Comparison of ENCODE assay signal across 1 cellular context in genomic region chr6:2858678-2859324, GRCh38.
TF ChIP-seq lines count a peak whose summit lies in the region.

No MANE protein-coding gene starts in this region.

TF ChIP-seq in K562, 482 proteins besides CTCF, POLR2A, EP300 and RAD21 (continued from another document and continues in another):
- TF ChIP-seq PCBP1 (IDR thresholded peaks at IDR 0.05; ENCODE audit: low read depth, low read length, poor library complexity, severe bottlenecking) (no peak), SMARCB1 (IDR thresholded peaks at IDR 0.05; ENCODE audit: insufficient read length, low read depth) (no peak), HES1 (IDR thresholded peaks at IDR 0.05; ENCODE audit: low read depth) (no peak), PRPF4 (IDR thresholded peaks at IDR 0.05; ENCODE audit: insufficient read depth, low read depth, low read length, poor library complexity, severe bottlenecking) (no peak), MCM5 (IDR thresholded peaks at IDR 0.05; ENCODE audit: low read depth) (no peak), HNRNPK (IDR thresholded peaks at IDR 0.05; ENCODE audit: low read depth, low read length, poor library complexity, severe bottlenecking) (no peak), BCLAF1 (IDR thresholded peaks at IDR 0.05; ENCODE audit: borderline replicate concordance in 1 of 2, control insufficient read depth in 1 of 2, low read depth in 2 of 2, low read length in 1 of 2) (no peak), NR2F6 (CRISPR knock-in tag; IDR thresholded peaks at IDR 0.05) (no peak), POLR2G (IDR thresholded peaks at IDR 0.05; ENCODE audit: low read depth, low read length) (no peak), ZNF232 (CRISPR knock-in tag; IDR thresholded peaks at IDR 0.05) (no peak), ARHGAP35 (IDR thresholded peaks at IDR 0.05; ENCODE audit: partially characterized antibody) (no peak), DMBX1 (CRISPR knock-in tag; IDR thresholded peaks at IDR 0.05; ENCODE audit: borderline replicate concordance) (0 out of 2 replicates have a peak, but pooled peaks have one; percentile 14), MAZ (CRISPR knock-in tag; conservative IDR thresholded peaks at IDR 0.05 in 1 of 2, IDR thresholded peaks at IDR 0.05 in 1 of 2) (0 out of 4 replicates have a peak, but pooled peaks of 1 of the 2 experiments have one; percentile 17), FOXA1 (IDR thresholded peaks at IDR 0.05; ENCODE audit: borderline replicate concordance) (no peak), SMC3 (conservative IDR thresholded peaks at IDR 0.05; ENCODE audit: insufficient read depth, low read depth, low read length) (no peak), PYGO2 (tag; IDR thresholded peaks at IDR 0.05) (no peak), CREM (IDR thresholded peaks at IDR 0.05; ENCODE audit: low read depth) (0 out of 2 replicates have a peak, but pooled peaks have one; percentile 5), ZZZ3 (IDR thresholded peaks at IDR 0.05) (no peak), EWSR1 (IDR thresholded peaks at IDR 0.05; ENCODE audit: borderline replicate concordance, low read depth, partially characterized antibody) (no peak), MTF1 (CRISPR knock-in tag; IDR thresholded peaks at IDR 0.05; ENCODE audit: borderline replicate concordance) (no peak), IRF2 (CRISPR knock-in tag; IDR thresholded peaks at IDR 0.05) (no peak), PCBP2 (IDR thresholded peaks at IDR 0.05; ENCODE audit: low read depth, low read length, poor library complexity, severe bottlenecking) (no peak), HDAC2 (IDR thresholded peaks at IDR 0.05) (0 out of 2 replicates have a peak, but pooled peaks have one; percentile 14), SREBF2 (CRISPR knock-in tag; IDR thresholded peaks at IDR 0.05) (no peak), DACH1 (IDR thresholded peaks at IDR 0.05; ENCODE audit: partially characterized antibody) (no peak), NFE2L1 (tag; IDR thresholded peaks at IDR 0.05; ENCODE audit: borderline replicate concordance, low read depth) (peak; percentile 15; the same call in 1 of the 2 replicates), ZNF280A (IDR thresholded peaks at IDR 0.05; ENCODE audit: low read depth, partially characterized antibody) (no peak), HEY1 (CRISPR knock-in tag; IDR thresholded peaks at IDR 0.05; ENCODE audit: borderline replicate concordance) (no peak), NBN (IDR thresholded peaks at IDR 0.05; ENCODE audit: low read depth) (no peak), SAFB (IDR thresholded peaks at IDR 0.05; ENCODE audit: borderline replicate concordance, low read depth, low read length) (no peak), PHB (CRISPR knock-in tag; IDR thresholded peaks at IDR 0.05) (no peak), ZBTB8A (IDR thresholded peaks at IDR 0.05; ENCODE audit: partially characterized antibody) (no peak), ARID1B (IDR thresholded peaks at IDR 0.05) (no peak), ZNF785 (CRISPR knock-in tag; IDR thresholded peaks at IDR 0.05) (no peak), ZSCAN29 (IDR thresholded peaks at IDR 0.05) (no peak)
- TF ChIP-seq, protein P1, sequence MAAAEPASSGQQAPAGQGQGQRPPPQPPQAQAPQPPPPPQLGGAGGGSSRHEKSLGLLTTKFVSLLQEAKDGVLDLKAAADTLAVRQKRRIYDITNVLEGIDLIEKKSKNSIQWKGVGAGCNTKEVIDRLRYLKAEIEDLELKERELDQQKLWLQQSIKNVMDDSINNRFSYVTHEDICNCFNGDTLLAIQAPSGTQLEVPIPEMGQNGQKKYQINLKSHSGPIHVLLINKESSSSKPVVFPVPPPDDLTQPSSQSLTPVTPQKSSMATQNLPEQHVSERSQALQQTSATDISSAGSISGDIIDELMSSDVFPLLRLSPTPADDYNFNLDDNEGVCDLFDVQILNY (CRISPR knock-in tag; IDR thresholded peaks at IDR 0.05), result no peak
- TF ChIP-seq, protein P2, sequence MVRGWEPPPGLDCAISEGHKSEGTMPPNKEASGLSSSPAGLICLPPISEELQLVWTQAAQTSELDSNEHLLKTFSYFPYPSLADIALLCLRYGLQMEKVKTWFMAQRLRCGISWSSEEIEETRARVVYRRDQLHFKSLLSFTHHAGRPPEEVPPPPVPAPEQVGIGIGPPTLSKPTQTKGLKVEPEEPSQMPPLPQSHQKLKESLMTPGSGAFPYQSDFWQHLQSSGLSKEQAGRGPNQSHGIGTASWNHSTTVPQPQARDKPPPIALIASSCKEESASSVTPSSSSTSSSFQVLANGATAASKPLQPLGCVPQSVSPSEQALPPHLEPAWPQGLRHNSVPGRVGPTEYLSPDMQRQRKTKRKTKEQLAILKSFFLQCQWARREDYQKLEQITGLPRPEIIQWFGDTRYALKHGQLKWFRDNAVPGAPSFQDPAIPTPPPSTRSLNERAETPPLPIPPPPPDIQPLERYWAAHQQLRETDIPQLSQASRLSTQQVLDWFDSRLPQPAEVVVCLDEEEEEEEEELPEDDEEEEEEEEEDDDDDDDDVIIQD (CRISPR knock-in tag; IDR thresholded peaks at IDR 0.05), result no peak
- TF ChIP-seq, protein P3, sequence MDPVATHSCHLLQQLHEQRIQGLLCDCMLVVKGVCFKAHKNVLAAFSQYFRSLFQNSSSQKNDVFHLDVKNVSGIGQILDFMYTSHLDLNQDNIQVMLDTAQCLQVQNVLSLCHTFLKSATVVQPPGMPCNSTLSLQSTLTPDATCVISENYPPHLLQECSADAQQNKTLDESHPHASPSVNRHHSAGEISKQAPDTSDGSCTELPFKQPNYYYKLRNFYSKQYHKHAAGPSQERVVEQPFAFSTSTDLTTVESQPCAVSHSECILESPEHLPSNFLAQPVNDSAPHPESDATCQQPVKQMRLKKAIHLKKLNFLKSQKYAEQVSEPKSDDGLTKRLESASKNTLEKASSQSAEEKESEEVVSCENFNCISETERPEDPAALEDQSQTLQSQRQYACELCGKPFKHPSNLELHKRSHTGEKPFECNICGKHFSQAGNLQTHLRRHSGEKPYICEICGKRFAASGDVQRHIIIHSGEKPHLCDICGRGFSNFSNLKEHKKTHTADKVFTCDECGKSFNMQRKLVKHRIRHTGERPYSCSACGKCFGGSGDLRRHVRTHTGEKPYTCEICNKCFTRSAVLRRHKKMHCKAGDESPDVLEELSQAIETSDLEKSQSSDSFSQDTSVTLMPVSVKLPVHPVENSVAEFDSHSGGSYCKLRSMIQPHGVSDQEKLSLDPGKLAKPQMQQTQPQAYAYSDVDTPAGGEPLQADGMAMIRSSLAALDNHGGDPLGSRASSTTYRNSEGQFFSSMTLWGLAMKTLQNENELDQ (CRISPR knock-in tag; IDR thresholded peaks at IDR 0.05; ENCODE audit: borderline replicate concordance), result no peak
- TF ChIP-seq, protein P4, sequence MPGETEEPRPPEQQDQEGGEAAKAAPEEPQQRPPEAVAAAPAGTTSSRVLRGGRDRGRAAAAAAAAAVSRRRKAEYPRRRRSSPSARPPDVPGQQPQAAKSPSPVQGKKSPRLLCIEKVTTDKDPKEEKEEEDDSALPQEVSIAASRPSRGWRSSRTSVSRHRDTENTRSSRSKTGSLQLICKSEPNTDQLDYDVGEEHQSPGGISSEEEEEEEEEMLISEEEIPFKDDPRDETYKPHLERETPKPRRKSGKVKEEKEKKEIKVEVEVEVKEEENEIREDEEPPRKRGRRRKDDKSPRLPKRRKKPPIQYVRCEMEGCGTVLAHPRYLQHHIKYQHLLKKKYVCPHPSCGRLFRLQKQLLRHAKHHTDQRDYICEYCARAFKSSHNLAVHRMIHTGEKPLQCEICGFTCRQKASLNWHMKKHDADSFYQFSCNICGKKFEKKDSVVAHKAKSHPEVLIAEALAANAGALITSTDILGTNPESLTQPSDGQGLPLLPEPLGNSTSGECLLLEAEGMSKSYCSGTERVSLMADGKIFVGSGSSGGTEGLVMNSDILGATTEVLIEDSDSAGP (CRISPR knock-in tag; IDR thresholded peaks at IDR 0.05), result no peak
- TF ChIP-seq, protein P5, sequence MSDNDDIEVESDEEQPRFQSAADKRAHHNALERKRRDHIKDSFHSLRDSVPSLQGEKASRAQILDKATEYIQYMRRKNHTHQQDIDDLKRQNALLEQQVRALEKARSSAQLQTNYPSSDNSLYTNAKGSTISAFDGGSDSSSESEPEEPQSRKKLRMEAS (CRISPR knock-in tag; IDR thresholded peaks at IDR 0.05), result no peak
- TF ChIP-seq, protein P6, sequence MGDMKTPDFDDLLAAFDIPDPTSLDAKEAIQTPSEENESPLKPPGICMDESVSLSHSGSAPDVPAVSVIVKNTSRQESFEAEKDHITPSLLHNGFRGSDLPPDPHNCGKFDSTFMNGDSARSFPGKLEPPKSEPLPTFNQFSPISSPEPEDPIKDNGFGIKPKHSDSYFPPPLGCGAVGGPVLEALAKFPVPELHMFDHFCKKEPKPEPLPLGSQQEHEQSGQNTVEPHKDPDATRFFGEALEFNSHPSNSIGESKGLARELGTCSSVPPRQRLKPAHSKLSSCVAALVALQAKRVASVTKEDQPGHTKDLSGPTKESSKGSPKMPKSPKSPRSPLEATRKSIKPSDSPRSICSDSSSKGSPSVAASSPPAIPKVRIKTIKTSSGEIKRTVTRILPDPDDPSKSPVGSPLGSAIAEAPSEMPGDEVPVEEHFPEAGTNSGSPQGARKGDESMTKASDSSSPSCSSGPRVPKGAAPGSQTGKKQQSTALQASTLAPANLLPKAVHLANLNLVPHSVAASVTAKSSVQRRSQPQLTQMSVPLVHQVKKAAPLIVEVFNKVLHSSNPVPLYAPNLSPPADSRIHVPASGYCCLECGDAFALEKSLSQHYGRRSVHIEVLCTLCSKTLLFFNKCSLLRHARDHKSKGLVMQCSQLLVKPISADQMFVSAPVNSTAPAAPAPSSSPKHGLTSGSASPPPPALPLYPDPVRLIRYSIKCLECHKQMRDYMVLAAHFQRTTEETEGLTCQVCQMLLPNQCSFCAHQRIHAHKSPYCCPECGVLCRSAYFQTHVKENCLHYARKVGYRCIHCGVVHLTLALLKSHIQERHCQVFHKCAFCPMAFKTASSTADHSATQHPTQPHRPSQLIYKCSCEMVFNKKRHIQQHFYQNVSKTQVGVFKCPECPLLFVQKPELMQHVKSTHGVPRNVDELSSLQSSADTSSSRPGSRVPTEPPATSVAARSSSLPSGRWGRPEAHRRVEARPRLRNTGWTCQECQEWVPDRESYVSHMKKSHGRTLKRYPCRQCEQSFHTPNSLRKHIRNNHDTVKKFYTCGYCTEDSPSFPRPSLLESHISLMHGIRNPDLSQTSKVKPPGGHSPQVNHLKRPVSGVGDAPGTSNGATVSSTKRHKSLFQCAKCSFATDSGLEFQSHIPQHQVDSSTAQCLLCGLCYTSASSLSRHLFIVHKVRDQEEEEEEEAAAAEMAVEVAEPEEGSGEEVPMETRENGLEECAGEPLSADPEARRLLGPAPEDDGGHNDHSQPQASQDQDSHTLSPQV (IDR thresholded peaks at IDR 0.05), result peak; percentile 94
- TF ChIP-seq, protein P7, sequence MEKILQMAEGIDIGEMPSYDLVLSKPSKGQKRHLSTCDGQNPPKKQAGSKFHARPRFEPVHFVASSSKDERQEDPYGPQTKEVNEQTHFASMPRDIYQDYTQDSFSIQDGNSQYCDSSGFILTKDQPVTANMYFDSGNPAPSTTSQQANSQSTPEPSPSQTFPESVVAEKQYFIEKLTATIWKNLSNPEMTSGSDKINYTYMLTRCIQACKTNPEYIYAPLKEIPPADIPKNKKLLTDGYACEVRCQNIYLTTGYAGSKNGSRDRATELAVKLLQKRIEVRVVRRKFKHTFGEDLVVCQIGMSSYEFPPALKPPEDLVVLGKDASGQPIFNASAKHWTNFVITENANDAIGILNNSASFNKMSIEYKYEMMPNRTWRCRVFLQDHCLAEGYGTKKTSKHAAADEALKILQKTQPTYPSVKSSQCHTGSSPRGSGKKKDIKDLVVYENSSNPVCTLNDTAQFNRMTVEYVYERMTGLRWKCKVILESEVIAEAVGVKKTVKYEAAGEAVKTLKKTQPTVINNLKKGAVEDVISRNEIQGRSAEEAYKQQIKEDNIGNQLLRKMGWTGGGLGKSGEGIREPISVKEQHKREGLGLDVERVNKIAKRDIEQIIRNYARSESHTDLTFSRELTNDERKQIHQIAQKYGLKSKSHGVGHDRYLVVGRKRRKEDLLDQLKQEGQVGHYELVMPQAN (IDR thresholded peaks at IDR 0.05; ENCODE audit: borderline replicate concordance), result no peak
